9 cellular contexts compared by ENCODE assay signal in the genomic region with DNA sequence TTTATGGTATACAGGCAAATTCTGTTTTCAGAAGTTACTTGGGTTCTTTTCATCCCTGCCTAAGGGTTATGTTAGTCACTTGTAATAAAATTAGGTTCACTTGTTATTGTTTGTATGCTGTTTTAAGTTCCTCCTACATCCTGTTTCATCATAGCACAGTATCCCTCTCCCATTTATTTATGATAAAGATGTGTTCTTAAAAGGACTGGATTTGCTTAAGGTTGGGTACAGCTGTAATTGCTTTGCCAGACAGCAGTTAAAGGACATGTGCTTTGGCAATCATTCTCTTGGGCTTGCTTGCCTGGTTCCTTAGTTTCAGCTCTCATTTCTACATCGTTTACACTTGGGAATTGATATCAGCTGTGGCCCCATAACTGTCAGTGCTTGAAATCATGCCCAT. TPM values are rescaled to one million over a fixed set of nuclear protein-coding genes. Genes with fewer than 3 reads are reported as not detected.
DNase-seq lines count a peak whose midpoint lies in the region; TF ChIP-seq lines count a peak whose summit lies in the region.
"Had no signal": no experiment of that assay in that cellular context is flagged by ENCODE, and none has a peak within 500 bp of the region (broad histone marks: within the 10 kb centered on the region; RNA-seq: fewer than 3 reads in every experiment).

No MANE protein-coding gene starts in this region.

- H3K9me3 ChIP-seq in prostate gland: no peaks in the 10 kb centered on the region
- no peaks in the 10 kb centered on the region for H3K9me3 ChIP-seq in sigmoid colon
- H3K9me3 ChIP-seq in tibial artery: no peaks in the 10 kb centered on the region
- H3K9me3 ChIP-seq: testis had no signal

- no peak for TF ChIP-seq EP300 in sigmoid colon (IDR thresholded peaks at IDR 0.05)

- TF ChIP-seq CTCF in LNCaP clone FGC (IDR thresholded peaks at IDR 0.05; ENCODE audit: control insufficient read depth, extremely low read depth, insufficient read depth) (no peak), choroid plexus epithelial cell (conservative IDR thresholded peaks at IDR 0.05; ENCODE audit: low read depth, low read length) (no peak), prostate gland (IDR thresholded peaks at IDR 0.05) (no peak), sigmoid colon (IDR thresholded peaks at IDR 0.05) (no peak), tibial artery (IDR thresholded peaks at IDR 0.05) (no peak)

- H3K4me3 ChIP-seq in LNCaP clone FGC (ENCODE audit: low read depth, low read length) (peak overlapping the region; percentile 14; the same call in 1 of the 2 replicates), choroid plexus epithelial cell (ENCODE audit: low read depth, low read length) (no peak overlapping the region), prostate gland (no peak overlapping the region), sigmoid colon (no peak overlapping the region), tibial artery (no peak overlapping the region)
- H3K4me3 ChIP-seq: testis had no signal

- H3K27ac ChIP-seq in prostate gland (peak overlapping the region; percentile 57 to 58), sigmoid colon (no peak overlapping the region), tibial artery (no peak overlapping the region)
- H3K27ac ChIP-seq: testis had no signal

- intact Hi-C loops in prostate gland (cut with DNase I): no loop called here
- intact Hi-C loops in sigmoid colon (cut with DNase I): no loop called here
- intact Hi-C loops in tibial artery (cut with DNase I; ENCODE audit: low total_unique reads): no loop called here

- H3K27me3 ChIP-seq in prostate gland (replicated peaks; ENCODE audit: insufficient read depth): no peaks in the 10 kb centered on the region
- no peaks in the 10 kb centered on the region for H3K27me3 ChIP-seq in sigmoid colon
- no peaks in the 10 kb centered on the region for H3K27me3 ChIP-seq in tibial artery
- H3K27me3 ChIP-seq: testis had no signal

- H3K4me1 ChIP-seq in prostate gland (replicated peaks) (no peaks in the 10 kb centered on the region), sigmoid colon (peaks cover 0 to 28% (median 21%) of the 10 kb centered on the region in 4 donors), tibial artery (peaks cover 0 to 23% (median 10%) of the 10 kb centered on the region in 4 donors)
- H3K4me1 ChIP-seq: testis had no signal

- TF ChIP-seq POLR2A in prostate gland (IDR thresholded peaks at IDR 0.05) (no peak), sigmoid colon (IDR thresholded peaks at IDR 0.05) (no peak)

- 6% methylated on average over 1 of the region's 1 CpG for WGBS in prostate gland
- 6 to 37% methylated on average over 1 of the region's 1 CpG for WGBS in sigmoid colon, 2 donors

- DNase-seq in NCI-H510A treated with DMSO at 0.1 percent for 48 hours (lab: John Stamatoyannopoulos, UW): peak; percentile 14
- no peak for DNase-seq in NCI-H510A (lab: John Stamatoyannopoulos, UW)
- DNase-seq in LNCaP clone FGC (ENCODE audit: low read depth): peak; percentile 73
- DNase-seq in choroid plexus epithelial cell (ENCODE audit: low read depth): peak; percentile 58
- DNase-seq in prostate gland (ENCODE audit: low spot score): peak; percentile 44
- DNase-seq in sigmoid colon: no peak
- no peak for DNase-seq in iPS-NIHi7 (ENCODE audit: extremely low spot score)
- no peak for DNase-seq in tibial artery
- DNase-seq: testis had no signal

- H3K36me3 ChIP-seq in prostate gland (no peaks in the 10 kb centered on the region), sigmoid colon (no peaks in the 10 kb centered on the region), tibial artery (no peaks in the 10 kb centered on the region)

RNA-seq across cellular contexts. Expression of gene ATP2C1, which starts 11.7 kb away (rescaled TPM):
- total RNA-seq in prostate gland (100 to 1,000 TPM; 123 to 158 TPM), sigmoid colon (10 to 100 TPM; 35.2 to 46.7 (median 39.1) TPM)
- polyA plus RNA-seq in sigmoid colon: 10 to 100 TPM; 13.8 to 38.7 (median 19.0) TPM

Comparison
In these comparisons a context has a peak if more than half of its experiments do, and no peak if none do; other contexts are left out.
1. DNase-seq: peak in NCI-H510A treated with DMSO at 0.1 percent for 48 hours (single experiment), LNCaP clone FGC (single experiment), choroid plexus epithelial cell (single experiment) and prostate gland (single experiment); none in NCI-H510A (single experiment), sigmoid colon (single experiment), iPS-NIHi7 (single experiment) and tibial artery (0 of 2).
2. H3K27ac ChIP-seq: peak in prostate gland (2 of 2); none in sigmoid colon (0 of 4) and tibial artery (0 of 2).